12 cellular contexts compared by ENCODE assay signal in the genomic region with DNA sequence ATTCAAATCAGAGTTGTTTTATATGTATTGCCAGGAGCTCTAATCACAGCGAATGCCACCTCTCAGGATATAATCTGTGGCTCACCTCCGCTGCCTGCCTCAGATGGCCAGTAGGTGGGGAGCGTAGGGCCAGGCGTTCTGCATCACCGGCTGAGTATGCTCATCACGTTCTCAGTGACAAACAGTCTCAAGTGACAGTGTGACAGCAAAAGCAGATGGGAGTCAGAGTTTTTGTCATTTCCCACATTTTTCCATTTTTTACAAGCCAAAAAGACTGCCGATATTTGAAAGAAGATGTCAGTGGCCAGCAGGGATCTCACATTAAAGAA.
A peak's percentile ranks its signal among the peaks of the same experiment; 100 is the strongest.
DNase-seq lines count a peak whose midpoint lies in the region; ATAC-seq and TF ChIP-seq lines count a peak whose summit lies in the region.
"Had no signal": no experiment of that assay in that cellular context is flagged by ENCODE, and none has a peak within 500 bp of the region (broad histone marks: within the 10 kb centered on the region; RNA-seq: fewer than 3 reads in every experiment).

No MANE protein-coding gene starts in this region.

- no peak overlapping the region for H2BK5ac ChIP-seq in mesenchymal stem cell (ENCODE audit: low read depth, low read length, poor library complexity, severe bottlenecking)

- no peak overlapping the region for H3K9ac ChIP-seq in mesenchymal stem cell (ENCODE audit: low read length)

- peak; percentile 60 for DNase-seq in Caki2 (ENCODE audit: low read depth)
- DNase-seq in cardiac fibroblast (ENCODE audit: low read depth in 2 of 2) = no peak
- no peak for DNase-seq in mesenchymal stem cell
- DNase-seq in NCI-H2196 treated with DMSO at 0.1 percent for 48 hours (lab: John Stamatoyannopoulos, UW; ENCODE audit: unreplicated experiment) = no peak
- no peak for DNase-seq in stimulated activated CD4-positive, alpha-beta T cell treated with anti-CD3 and anti-CD28 coated beads, Interleukin-4, amount 100 ng/mL, for 1 hour
- DNase-seq: activated effector memory CD4-positive, alpha-beta T cell treated with anti-CD3 and anti-CD28 coated beads, Interleukin-2, amount 50 U/mL, for 16 hours; CD4-positive, alpha-beta T cell; stimulated activated CD4-positive, alpha-beta T cell treated with anti-CD3 and anti-CD28 coated beads, Interleukin-15, amount 100 ng/mL, for 24 hours; stimulated activated naive CD4-positive, alpha-beta T cell had no signal

- ATAC-seq in HG02588 (IDR thresholded peaks at IDR 0.05; ENCODE audit: unreplicated experiment) (no peak), GM19455 (IDR thresholded peaks at IDR 0.05; ENCODE audit: unreplicated experiment) (no peak)

- WGBS in mesenchymal stem cell = 55% methylated on average over 7 of the region's 7 CpGs

- no peak overlapping the region for H3K14ac ChIP-seq in mesenchymal stem cell (ENCODE audit: low read length in 2 of 2)

- TF ChIP-seq CTCF in LNCAP (IDR thresholded peaks at IDR 0.05) (peak; percentile 16; the same call in 1 of the 2 replicates), cardiac fibroblast (IDR thresholded peaks at IDR 0.05; ENCODE audit: low read depth, low read length) (peak; percentile 14)

- in situ Hi-C loops in Caki2 (cut with HindIII; ENCODE audit: low pct_unique_long_range_greater_than_20kb, low sequenced_read_pairs) = loop anchor here (5.0 kb wide), 1 partner anchor 64 kb away; no protein-coding TSS in a partner anchor

- no peak overlapping the region for H4K91ac ChIP-seq in mesenchymal stem cell (ENCODE audit: low read length)

- no peaks in the 10 kb centered on the region for H3K9me3 ChIP-seq in mesenchymal stem cell (ENCODE audit: control insufficient read depth, low read length)

- no peak overlapping the region for H4K8ac ChIP-seq in mesenchymal stem cell (ENCODE audit: low read length)

- H2AK5ac ChIP-seq in mesenchymal stem cell (ENCODE audit: low read length, severe bottlenecking) = peak overlapping the region; percentile 1

- H3K4me2 ChIP-seq in mesenchymal stem cell (ENCODE audit: low read length, poor library complexity, severe bottlenecking) = no peak overlapping the region

- H3K4me1 ChIP-seq in mesenchymal stem cell (ENCODE audit: control insufficient read depth, insufficient read depth, low read depth, low read length) = peaks cover 2% of the 10 kb centered on the region

- H2BK120ac ChIP-seq in mesenchymal stem cell (ENCODE audit: low read depth, low read length) = no peak overlapping the region

- H3K23ac ChIP-seq in mesenchymal stem cell (ENCODE audit: low read length in 2 of 2) = no peak overlapping the region

- no peak overlapping the region for H3K27ac ChIP-seq in mesenchymal stem cell (ENCODE audit: low read length, poor library complexity, severe bottlenecking)

- no peak overlapping the region for H2BK15ac ChIP-seq in mesenchymal stem cell (ENCODE audit: low read depth, poor library complexity, severe bottlenecking)

- H3K27me3 ChIP-seq in mesenchymal stem cell (ENCODE audit: control insufficient read depth in 1 of 2, insufficient read depth in 1 of 2, low read length in 2 of 2) = no peaks in the 10 kb centered on the region

- peak overlapping the region in 1 of 2 experiments; percentile 28 for H3K18ac ChIP-seq in mesenchymal stem cell (ENCODE audit: low read depth in 1 of 2, low read length in 2 of 2)

- H3K4ac ChIP-seq in mesenchymal stem cell (ENCODE audit: low read depth in 1 of 2, low read length in 2 of 2) = no peak overlapping the region

- H3K36me3 ChIP-seq in mesenchymal stem cell (ENCODE audit: control insufficient read depth in 1 of 2, insufficient read depth in 2 of 2, low read depth in 1 of 2, low read length in 2 of 2) = no peaks in the 10 kb centered on the region

- no peak overlapping the region for H2AFZ ChIP-seq in mesenchymal stem cell (ENCODE audit: low read depth, low read length)

- H3K79me1 ChIP-seq in mesenchymal stem cell (replicated peaks; ENCODE audit: low read length, poor library complexity, severe bottlenecking) = no peaks in the 10 kb centered on the region

- no peak overlapping the region for H3K4me3 ChIP-seq in cardiac fibroblast (replicated peaks in 1 of 2; ENCODE audit: low read depth in 2 of 2, low read length in 2 of 2)
- H3K4me3 ChIP-seq in mesenchymal stem cell (ENCODE audit: insufficient read depth in 1 of 2, low read depth in 1 of 2, low read length in 2 of 2) = no peak overlapping the region

- no peak overlapping the region for H2BK12ac ChIP-seq in mesenchymal stem cell (ENCODE audit: low read length in 2 of 2)
